In genomic region chr9:124344291-124345050, GRCh38 we compare ENCODE assay signal across 24 cellular contexts.
DNase-seq lines count a peak whose midpoint lies in the region; ATAC-seq and TF ChIP-seq lines count a peak whose summit lies in the region.
"Had no signal": no experiment of that assay in that cellular context is flagged by ENCODE, and none has a peak within 500 bp of the region (broad histone marks: within the 10 kb centered on the region; RNA-seq: fewer than 3 reads in every experiment).

No MANE protein-coding gene starts in this region.

- H3K4ac ChIP-seq in neuronal stem cell (ENCODE audit: low read length), result no peak overlapping the region

- peaks cover 34 to 93% of the 10 kb centered on the region in 2 donors for H3K36me3 ChIP-seq in neuronal stem cell (replicated peaks in 1 of 2; ENCODE audit: control insufficient read depth in 2 of 2, insufficient read depth in 2 of 2, low read length in 2 of 2)

- no peak overlapping the region for H3K23ac ChIP-seq in neuronal stem cell (ENCODE audit: low read depth, low read length, poor library complexity)

- no peak overlapping the region for H2AFZ ChIP-seq in neuronal stem cell (ENCODE audit: low read length)
- H2AFZ ChIP-seq: PC-9 had no signal

- H3K18ac ChIP-seq in neuronal stem cell (ENCODE audit: low read length), result no peak overlapping the region

- H3K9ac ChIP-seq in neuronal stem cell (ENCODE audit: low read depth, low read length, poor library complexity), result no peak overlapping the region

- H3K9me3 ChIP-seq in AG04450 (ENCODE audit: control insufficient read depth, insufficient read depth, low read length) (no peaks in the 10 kb centered on the region; the same call in 1 of the 2 replicates), neuronal stem cell (replicated peaks in 1 of 2; ENCODE audit: control insufficient read depth in 2 of 2, insufficient read depth in 1 of 2, low read depth in 1 of 2, low read length in 2 of 2) (peaks cover 0 to 2% of the 10 kb centered on the region in 2 donors)
- H3K9me3 ChIP-seq: left lung, MG63, prostate gland had no signal

- H4K8ac ChIP-seq in neuronal stem cell (ENCODE audit: low read depth, low read length), result no peak overlapping the region

- no CpG with 5 or more reads among the region's 29 CpGs for WGBS in neuronal stem cell (ENCODE audit: extremely low coverage in 2 of 2, insufficient read length in 2 of 2, insufficient replicate concordance in 1 of 2), 2 donors

- intact Hi-C loops in activated CD4-positive, alpha-beta memory T cell treated with anti-CD3 and anti-CD28 coated beads for 36 hours (cut with micrococcal nuclease), result no loop called here

- H3K27me3 Mint-ChIP-seq in HFFc6 (ENCODE audit: insufficient read depth) (peaks cover 26% of the 10 kb centered on the region), mesothelial cell of epicardium (ENCODE audit: low read depth) (no peaks in the 10 kb centered on the region)
- no peaks in the 10 kb centered on the region for H3K27me3 Mint-ChIP-seq in activated CD4-positive, alpha-beta memory T cell treated with anti-CD3 and anti-CD28 coated beads for 36 hours

- peaks cover 5 to 25% of the 10 kb centered on the region in 2 donors for H3K4me1 ChIP-seq in neuronal stem cell (ENCODE audit: control insufficient read depth in 2 of 2, insufficient read depth in 1 of 2, low read depth in 1 of 2, low read length in 2 of 2)
- H3K4me1 ChIP-seq: prostate gland had no signal

- no peak overlapping the region for H2BK15ac ChIP-seq in neuronal stem cell (ENCODE audit: low read length)

- no peak overlapping the region for H3K4me3 Mint-ChIP-seq in HFFc6
- no peak overlapping the region for H3K4me3 Mint-ChIP-seq in mesothelial cell of epicardium
- H3K4me3 Mint-ChIP-seq in activated CD4-positive, alpha-beta memory T cell treated with anti-CD3 and anti-CD28 coated beads for 36 hours, result no peak overlapping the region
- H3K4me3 Mint-ChIP-seq: activated CD8-positive, alpha-beta T cell treated with anti-CD3 and anti-CD28 coated beads, Interleukin-2, amount 10 ng/mL, durations not matched to agents 7 days and 5 days had no signal

- peak overlapping the region; percentile 66 for H2AK5ac ChIP-seq in neuronal stem cell (ENCODE audit: low read depth, low read length)

- no peak overlapping the region for H3K4me2 ChIP-seq in neuronal stem cell (ENCODE audit: insufficient read depth, low read length, poor library complexity, severe bottlenecking)
- H3K4me2 ChIP-seq: PC-9 had no signal

- H2BK5ac ChIP-seq in neuronal stem cell (ENCODE audit: low read length), result no peak overlapping the region

- H3K4me3 ChIP-seq in AG04450 (ENCODE audit: low read depth, low read length) (no peak overlapping the region), epithelial cell of proximal tubule (ENCODE audit: low read depth, low read length) (no peak overlapping the region), neuronal stem cell (ENCODE audit: low read length in 2 of 2) (no peak overlapping the region)
- H3K4me3 ChIP-seq: left lung, MG63, PC-9, prostate gland had no signal

- CTCF ChIA-PET in AG04450 (lab: Charles Lee), result interaction anchor here (1.0 kb wide), 1 partner anchor 37 kb away, joined by 4 read pairs; no protein-coding TSS in a partner anchor
- CTCF ChIA-PET in activated CD4-positive, alpha-beta memory T cell treated with anti-CD3 and anti-CD28 coated beads for 36 hours (lab: Charles Lee), result no interaction called here

- no peak for TF ChIP-seq CTCF in AG04450 (IDR thresholded peaks at IDR 0.05; ENCODE audit: low read depth, low read length)
- peak; percentile 18; the same call in 1 of the 2 replicates for TF ChIP-seq CTCF in HFFc6 (IDR thresholded peaks at IDR 0.05)
- peak; percentile 5 for TF ChIP-seq CTCF in epithelial cell of proximal tubule (conservative IDR thresholded peaks at IDR 0.05; ENCODE audit: low read depth, low read length)
- TF ChIP-seq CTCF in mesothelial cell of epicardium (IDR thresholded peaks at IDR 0.05; ENCODE audit: unreplicated experiment), result no peak

- H3K4me1 Mint-ChIP-seq in HFFc6 (ENCODE audit: low read depth) (peaks cover 28% of the 10 kb centered on the region), mesothelial cell of epicardium (peaks cover 5% of the 10 kb centered on the region)
- H3K4me1 Mint-ChIP-seq in activated CD4-positive, alpha-beta memory T cell treated with anti-CD3 and anti-CD28 coated beads for 36 hours (ENCODE audit: low read depth), result no peaks in the 10 kb centered on the region

- no peaks in the 10 kb centered on the region for H3K9me3 Mint-ChIP-seq in HFFc6
- no peaks in the 10 kb centered on the region for H3K9me3 Mint-ChIP-seq in mesothelial cell of epicardium
- no peaks in the 10 kb centered on the region for H3K9me3 Mint-ChIP-seq in activated CD4-positive, alpha-beta memory T cell treated with anti-CD3 and anti-CD28 coated beads for 36 hours

- H3K27ac Mint-ChIP-seq in HFFc6, result peak overlapping the region; percentile 47; the same call in 1 of the 2 replicates
- H3K27ac Mint-ChIP-seq in mesothelial cell of epicardium, result no peak overlapping the region
- no peak overlapping the region for H3K27ac Mint-ChIP-seq in activated CD4-positive, alpha-beta memory T cell treated with anti-CD3 and anti-CD28 coated beads for 36 hours
- H3K27ac Mint-ChIP-seq: activated CD8-positive, alpha-beta T cell treated with anti-CD3 and anti-CD28 coated beads, Interleukin-2, amount 10 ng/mL, durations not matched to agents 7 days and 5 days had no signal

- no peak overlapping the region for H2BK12ac ChIP-seq in neuronal stem cell (ENCODE audit: low read length)

- no peaks in the 10 kb centered on the region for H3K27me3 ChIP-seq in AG04450 (ENCODE audit: control insufficient read depth, insufficient read depth, low read length)
- H3K27me3 ChIP-seq in neuronal stem cell (ENCODE audit: control insufficient read depth in 3 of 3, insufficient read depth in 3 of 3, low read depth in 1 of 3, low read length in 3 of 3), result no peaks in the 10 kb centered on the region
- H3K27me3 ChIP-seq: left lung, MG63 had no signal

- H4K91ac ChIP-seq in neuronal stem cell (ENCODE audit: low read depth, low read length, poor library complexity), result no peak overlapping the region

- peak overlapping the region; percentile 21 for H3K27ac ChIP-seq in AG04450 (ENCODE audit: low read depth, low read length)
- H3K27ac ChIP-seq in neuronal stem cell (replicated peaks; ENCODE audit: low read length), result no peak overlapping the region
- H3K27ac ChIP-seq: epithelial cell of prostate, left lung, PC-9 had no signal

- ATAC-seq in HG02610 (IDR thresholded peaks at IDR 0.05; ENCODE audit: unreplicated experiment), result no peak
- ATAC-seq: activated CD8-positive, alpha-beta T cell treated with anti-CD3 and anti-CD28 coated beads, Interleukin-2, amount 10 ng/mL, durations not matched to agents 7 days and 5 days had no signal

- no peak overlapping the region for H2BK120ac ChIP-seq in neuronal stem cell (ENCODE audit: low read depth, low read length)

- H3K36me3 Mint-ChIP-seq in HFFc6 (ENCODE audit: low read depth) (peaks cover 17% of the 10 kb centered on the region), mesothelial cell of epicardium (peaks cover 6% of the 10 kb centered on the region)
- H3K36me3 Mint-ChIP-seq in activated CD4-positive, alpha-beta memory T cell treated with anti-CD3 and anti-CD28 coated beads for 36 hours, result peaks cover 3% of the 10 kb centered on the region

- no peak for DNase-seq in AG04450 (ENCODE audit: low read depth, low spot score)
- no peak for DNase-seq in HFFc6
- DNase-seq in epithelial cell of proximal tubule (ENCODE audit: low read depth), result no peak
- DNase-seq in neuronal stem cell (ENCODE audit: low spot score), result no peak
- DNase-seq in mesothelial cell of epicardium (ENCODE audit: low spot score in 2 of 2, unreplicated experiment in 2 of 2), result no peak
- DNase-seq in activated CD4-positive, alpha-beta memory T cell treated with anti-CD3 and anti-CD28 coated beads for 36 hours, result no peak
- no peak for DNase-seq in glomerular visceral epithelial cell (ENCODE audit: extremely low spot score)
- DNase-seq: activated CD4-positive, alpha-beta T cell treated with anti-CD3 and anti-CD28 coated beads for 1 hour; activated CD8-positive, alpha-beta T cell treated with anti-CD3 and anti-CD28 coated beads, Interleukin-2, amount 10 ng/mL, durations not matched to agents 7 days and 5 days; activated gamma-delta T cell; activated T-cell treated with anti-CD3 and anti-CD28 coated beads for 4 hours; cerebellar nuclear complex; COR-L47; DMS79; KBM-7; MG63; NCI-H2107; PC-9; small intestine; stimulated activated naive CD4-positive, alpha-beta T cell had no signal

- no peak overlapping the region for H3K14ac ChIP-seq in neuronal stem cell (ENCODE audit: low read length)

- peaks cover 12% of the 10 kb centered on the region for H3K79me1 ChIP-seq in neuronal stem cell (ENCODE audit: low read depth, low read length)

- POLR2A ChIA-PET in AG04450 (lab: Yijun Ruan, JAX), result no interaction called here
- POLR2A ChIA-PET in activated CD4-positive, alpha-beta memory T cell treated with anti-CD3 and anti-CD28 coated beads for 36 hours (lab: Charles Lee), result no interaction called here

Comparison
In these comparisons a context has a peak if more than half of its experiments do, and no peak if none do; other contexts are left out.
1. CTCF ChIP-seq: peak in HFFc6 (single experiment) and epithelial cell of proximal tubule (single experiment); none in AG04450 (single experiment) and mesothelial cell of epicardium (single experiment).